8 cellular contexts compared by ENCODE assay signal in the genomic region with DNA sequence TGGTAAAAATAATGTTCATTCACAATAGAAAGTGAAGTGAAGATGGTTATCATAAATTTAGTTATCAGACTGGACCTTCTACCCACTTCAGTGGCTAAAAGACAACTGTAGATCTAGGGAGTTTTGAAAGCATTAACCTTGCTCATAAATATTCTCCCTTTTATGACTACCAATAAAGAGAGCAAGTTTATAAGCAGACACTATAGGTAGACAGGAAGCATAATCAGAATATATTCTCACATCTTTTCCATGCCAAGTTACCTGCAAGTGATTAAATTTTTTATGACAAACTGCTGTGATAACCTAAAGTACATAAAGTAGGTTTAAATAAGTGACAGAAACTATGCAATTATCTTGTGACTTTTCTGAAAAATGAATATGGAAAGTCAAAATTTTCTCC.
"Had no signal": no experiment of that assay in that cellular context is flagged by ENCODE, and none has a peak within 500 bp of the region (broad histone marks: within the 10 kb centered on the region; RNA-seq: fewer than 3 reads in every experiment).

No MANE protein-coding gene starts in this region.

- H3K4me3 ChIP-seq: GM23248, HAP-1 had no signal

- ATAC-seq: HCT116, HepG2 had no signal

- H3K9me3 ChIP-seq: HAP-1 had no signal

- H3K4me1 ChIP-seq: HAP-1 had no signal

- H3K36me3 ChIP-seq: HAP-1 had no signal

- FAIRE-seq: HepG2 had no signal

- H3K27ac ChIP-seq: GM23248 had no signal

- DNase-seq: GM23248, GOT3, H7, HFFc6, KBM-7 had no signal
